In genomic region chr10:7957591-7957990, GRCh38 we compare ENCODE assay signal across 1 cellular context.
TF ChIP-seq lines count a peak whose summit lies in the region.

No MANE protein-coding gene starts in this region.

TF ChIP-seq in SK-N-SH, 30 proteins besides CTCF, POLR2A, EP300 and RAD21 (continued from another document):
- no peak for TF ChIP-seq ZBTB33 (IDR thresholded peaks at IDR 0.05; ENCODE audit: borderline replicate concordance, low read depth)
